In genomic region chr7:125511310-125511709, GRCh38 we compare ENCODE assay signal across 29 cellular contexts.
"Had no signal": no experiment of that assay in that cellular context is flagged by ENCODE, and none has a peak within 500 bp of the region (broad histone marks: within the 10 kb centered on the region; RNA-seq: fewer than 3 reads in every experiment).

No MANE protein-coding gene starts in this region.

- ATAC-seq: naive thymus-derived CD8-positive, alpha-beta T cell; psoas muscle; right cardiac atrium; right lobe of liver; stimulated activated effector memory CD8-positive, alpha-beta T cell treated with anti-CD3 and anti-CD28 coated beads, Interleukin-12 subunit alpha, Interleukin-12 subunit beta, amount 100 ng/mL, for 72 hours; stimulated activated naive B cell treated with anti-CD40 and anti-IgM and Interleukin-4, amounts not matched to agents 10 μg/mL and 1 μg/mL and 100 μg/mL, for 72 hours had no signal

- H3K27ac ChIP-seq: neutrophil, ovary, parathyroid adenoma, psoas muscle, right lobe of liver, sigmoid colon, stomach, thoracic aorta, thyroid gland, tibial nerve, upper lobe of left lung, vagina had no signal

- H3K4me1 Mint-ChIP-seq: nephron progenitor cell; neural crest cell; stimulated activated effector memory CD8-positive, alpha-beta T cell treated with anti-CD3 and anti-CD28 coated beads, Interleukin-12 subunit alpha, Interleukin-12 subunit beta, amount 100 ng/mL, for 72 hours; stimulated activated naive B cell treated with anti-CD40 and anti-IgM and Interleukin-4, amounts not matched to agents 10 μg/mL and 1 μg/mL and 100 μg/mL, for 72 hours had no signal

- H3K4me1 ChIP-seq: parathyroid adenoma, psoas muscle, right lobe of liver, sigmoid colon, stomach, thyroid gland, tibial nerve, upper lobe of left lung, vagina had no signal

- H3K27ac Mint-ChIP-seq: naive thymus-derived CD8-positive, alpha-beta T cell; nephron progenitor cell; progenitor cell of endocrine pancreas; stimulated activated effector memory CD8-positive, alpha-beta T cell treated with anti-CD3 and anti-CD28 coated beads, Interleukin-12 subunit alpha, Interleukin-12 subunit beta, amount 100 ng/mL, for 72 hours; stimulated activated naive B cell treated with anti-CD40 and anti-IgM and Interleukin-4, amounts not matched to agents 10 μg/mL and 1 μg/mL and 100 μg/mL, for 72 hours; stimulated activated naive CD8-positive, alpha-beta T cell treated with anti-CD3 and anti-CD28 coated beads, Interleukin-15, Interleukin-2, amounts not matched to agents 100 ng/mL and 50 ng/mL, for 24 hours had no signal

- H3K4me3 ChIP-seq: ovary, psoas muscle, right lobe of liver, sigmoid colon, stomach, thoracic aorta, thyroid gland, tibial nerve, upper lobe of left lung, vagina had no signal

- H3K27me3 ChIP-seq: neutrophil, ovary, right lobe of liver, sigmoid colon, stomach, thyroid gland, tibial nerve, upper lobe of left lung, vagina had no signal

- H3K9me3 ChIP-seq: ovary, psoas muscle, right lobe of liver, sigmoid colon, stomach, thoracic aorta, thyroid gland, tibial nerve, upper lobe of left lung, vagina had no signal

- H3K27me3 Mint-ChIP-seq: naive thymus-derived CD8-positive, alpha-beta T cell; progenitor cell of endocrine pancreas; stimulated activated naive B cell treated with anti-CD40 and anti-IgM and Interleukin-4, amounts not matched to agents 10 μg/mL and 1 μg/mL and 100 μg/mL, for 72 hours; stimulated activated naive CD8-positive, alpha-beta T cell treated with anti-CD3 and anti-CD28 coated beads, Interleukin-15, Interleukin-2, amounts not matched to agents 100 ng/mL and 50 ng/mL, for 24 hours had no signal

- H3K9ac ChIP-seq: parathyroid adenoma had no signal

- H3K9me3 Mint-ChIP-seq: nephron progenitor cell; stimulated activated naive B cell treated with anti-CD40 and anti-IgM and Interleukin-4, amounts not matched to agents 10 μg/mL and 1 μg/mL and 100 μg/mL, for 72 hours; stimulated activated naive CD8-positive, alpha-beta T cell treated with anti-CD3 and anti-CD28 coated beads, Interleukin-15, Interleukin-2, amounts not matched to agents 100 ng/mL and 50 ng/mL, for 24 hours had no signal

- H3K36me3 ChIP-seq: neutrophil, ovary, right lobe of liver, sigmoid colon, stomach, thoracic aorta, thyroid gland, tibial nerve, upper lobe of left lung, vagina had no signal

- DNase-seq: naive thymus-derived CD8-positive, alpha-beta T cell; nephron progenitor cell; nucleus accumbens; ovary; posterior cingulate gyrus; psoas muscle; right cardiac atrium; right lobe of liver; sigmoid colon; small intestine; stimulated activated CD4-positive, alpha-beta T cell treated with anti-CD3 and anti-CD28 coated beads, Interleukin-15, amount 100 ng/mL, for 24 hours; stimulated activated CD4-positive, alpha-beta T cell treated with anti-CD3 and anti-CD28 coated beads, Interleukin-2, amount 100 ng/mL, for 24 hours; stimulated activated CD4-positive, alpha-beta T cell treated with anti-CD3 and anti-CD28 coated beads, Interleukin-2, amount 100 ng/mL, for 48 hours; stimulated activated CD4-positive, alpha-beta T cell treated with anti-CD3 and anti-CD28 coated beads, Interleukin-4, amount 100 ng/mL, for 24 hours; stimulated activated naive B cell treated with anti-CD40 and anti-IgM and Interleukin-4, amounts not matched to agents 10 μg/mL and 1 μg/mL and 100 μg/mL, for 72 hours; stimulated activated naive CD4-positive, alpha-beta T cell treated with Interleukin-2 at 50 U/mL for 16 hours; stomach; thyroid gland; trophoblast cell; upper lobe of left lung had no signal

- H2AFZ ChIP-seq: parathyroid adenoma had no signal

- H3K4me3 Mint-ChIP-seq: naive thymus-derived CD8-positive, alpha-beta T cell; nephron progenitor cell; neural crest cell; stimulated activated effector memory CD8-positive, alpha-beta T cell treated with anti-CD3 and anti-CD28 coated beads, Interleukin-12 subunit alpha, Interleukin-12 subunit beta, amount 100 ng/mL, for 72 hours; stimulated activated naive B cell treated with anti-CD40 and anti-IgM and Interleukin-4, amounts not matched to agents 10 μg/mL and 1 μg/mL and 100 μg/mL, for 72 hours; stimulated activated naive CD8-positive, alpha-beta T cell treated with anti-CD3 and anti-CD28 coated beads, Interleukin-15, Interleukin-2, amounts not matched to agents 100 ng/mL and 50 ng/mL, for 24 hours had no signal

- H3K36me3 Mint-ChIP-seq: naive thymus-derived CD8-positive, alpha-beta T cell; stimulated activated effector memory CD8-positive, alpha-beta T cell treated with anti-CD3 and anti-CD28 coated beads, Interleukin-12 subunit alpha, Interleukin-12 subunit beta, amount 100 ng/mL, for 72 hours; stimulated activated naive B cell treated with anti-CD40 and anti-IgM and Interleukin-4, amounts not matched to agents 10 μg/mL and 1 μg/mL and 100 μg/mL, for 72 hours had no signal

- H3K79me2 ChIP-seq: parathyroid adenoma had no signal
